In the genomic region with DNA sequence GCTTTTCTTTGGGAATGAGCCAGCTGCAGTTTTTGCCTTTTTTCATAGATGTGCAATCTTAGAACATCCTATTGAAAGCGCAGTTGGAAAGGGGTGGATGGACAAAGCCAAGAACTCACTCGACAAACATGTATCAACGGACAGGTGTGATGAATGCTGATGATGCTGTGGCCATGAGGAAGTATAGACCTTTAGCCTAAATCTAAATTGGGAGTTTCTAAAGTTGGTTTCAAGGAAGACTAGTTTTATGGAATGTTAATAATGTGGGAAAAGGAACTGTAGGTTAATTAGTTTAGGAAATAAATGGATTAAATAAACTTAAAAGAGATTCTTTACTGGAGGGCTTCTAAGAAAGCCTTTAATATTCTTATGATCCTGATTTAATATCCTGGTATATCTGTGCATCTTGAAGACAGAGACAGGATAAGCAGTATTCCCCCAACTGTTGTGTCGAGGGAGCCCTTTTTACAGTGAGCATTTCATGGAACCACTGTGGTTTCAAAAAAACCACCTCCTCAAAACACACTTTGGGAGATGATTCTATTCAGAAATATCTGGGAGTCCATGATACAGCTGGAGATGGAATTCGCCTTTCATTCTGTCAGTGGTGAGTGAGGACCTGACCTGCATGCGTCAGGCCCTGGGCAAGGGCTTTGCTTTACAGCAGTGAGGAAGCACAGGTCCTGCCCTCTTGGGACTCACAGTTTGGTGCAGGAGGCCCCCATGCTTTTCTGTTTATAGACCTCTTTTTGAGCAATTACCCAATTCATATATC, we compare ENCODE assay signal across 23 cellular contexts.
DNase-seq lines count a peak whose midpoint lies in the region; ATAC-seq and TF ChIP-seq lines count a peak whose summit lies in the region.
"Had no signal": no experiment of that assay in that cellular context is flagged by ENCODE, and none has a peak within 500 bp of the region (broad histone marks: within the 10 kb centered on the region; RNA-seq: fewer than 3 reads in every experiment).

No MANE protein-coding gene starts in this region.

- H3K4me2 ChIP-seq in trophoblast cell (ENCODE audit: low read length), result no peak overlapping the region
- H3K4me2 ChIP-seq: hepatocyte had no signal

- H3K14ac ChIP-seq in trophoblast cell (ENCODE audit: low read length), result no peak overlapping the region

- H3K9ac ChIP-seq in trophoblast cell (ENCODE audit: low read length), result no peak overlapping the region

- no peak overlapping the region for H3K23ac ChIP-seq in trophoblast cell (ENCODE audit: low read length)

- no peak overlapping the region for H3K4ac ChIP-seq in trophoblast cell (ENCODE audit: low read depth, low read length)

- no peaks in the 10 kb centered on the region for H3K79me2 ChIP-seq in trophoblast cell (ENCODE audit: control insufficient read depth, insufficient read depth, low read length, poor library complexity)

- CTCF ChIA-PET in RWPE1 (lab: Yijun Ruan, JAX), result no interaction called here

- no CpG with 5 or more reads among the region's 6 CpGs for WGBS in trophoblast cell (ENCODE audit: extremely low coverage, insufficient coverage, insufficient read length)

- H4K8ac ChIP-seq in trophoblast cell (ENCODE audit: low read depth, low read length), result no peak overlapping the region

- H3K18ac ChIP-seq in trophoblast cell (ENCODE audit: low read length), result no peak overlapping the region

- H3K27me3 ChIP-seq in trophoblast cell (ENCODE audit: insufficient read depth, low read length) (no peaks in the 10 kb centered on the region), vagina (no peaks in the 10 kb centered on the region)
- H3K27me3 ChIP-seq: hepatocyte, upper lobe of right lung had no signal

- H3K27ac ChIP-seq in RWPE1, result peak overlapping the region; percentile 47
- H3K27ac ChIP-seq in trophoblast cell (ENCODE audit: low read depth, low read length), result no peak overlapping the region
- H3K27ac ChIP-seq in vagina, result peak overlapping the region; percentile 30
- H3K27ac ChIP-seq: hepatocyte, upper lobe of right lung had no signal

- H3K9me3 ChIP-seq in trophoblast cell (ENCODE audit: insufficient read depth, low read depth, low read length) (no peaks in the 10 kb centered on the region), vagina (no peaks in the 10 kb centered on the region)
- H3K9me3 ChIP-seq: upper lobe of right lung had no signal

- H2BK120ac ChIP-seq in trophoblast cell (ENCODE audit: insufficient read depth, low read length, poor library complexity), result no peak overlapping the region

- H2BK5ac ChIP-seq in trophoblast cell (ENCODE audit: low read depth, low read length, poor library complexity), result no peak overlapping the region

- ATAC-seq in GM18511 (IDR thresholded peaks at IDR 0.05; ENCODE audit: unreplicated experiment) (no peak), HG03045 (IDR thresholded peaks at IDR 0.05; ENCODE audit: unreplicated experiment) (no peak)
- ATAC-seq: esophagus mucosa, PC-3, upper lobe of right lung had no signal

- POLR2A ChIA-PET in RWPE1 (lab: Yijun Ruan, JAX; ENCODE audit: low non-redundant PET), result no interaction called here

- H2AK5ac ChIP-seq in trophoblast cell (ENCODE audit: low read length), result no peak overlapping the region

- H3K4me3 ChIP-seq in choroid plexus epithelial cell (ENCODE audit: low read depth, low read length), result no peak overlapping the region
- H3K4me3 ChIP-seq in trophoblast cell (ENCODE audit: low read depth, low read length), result no peak overlapping the region
- no peak overlapping the region for H3K4me3 ChIP-seq in vagina
- H3K4me3 ChIP-seq: hepatocyte, upper lobe of right lung had no signal

- H3K4me1 ChIP-seq in trophoblast cell (ENCODE audit: control insufficient read depth in 1 of 2, insufficient read depth in 2 of 2, low read length in 2 of 2), result peaks cover 10 to 20% of the 10 kb centered on the region in 2 experiments
- H3K4me1 ChIP-seq in vagina, result peaks cover 48% of the 10 kb centered on the region

- H4K12ac ChIP-seq in trophoblast cell (ENCODE audit: low read depth, low read length), result no peak overlapping the region

- peak overlapping the region; percentile 12 for H4K91ac ChIP-seq in trophoblast cell (ENCODE audit: low read depth, low read length)

- no peak overlapping the region for H2BK12ac ChIP-seq in trophoblast cell (ENCODE audit: low read length)

- H2AFZ ChIP-seq in trophoblast cell (ENCODE audit: insufficient read depth, low read length, poor library complexity), result no peak overlapping the region
- H2AFZ ChIP-seq: hepatocyte had no signal

- no peak for TF ChIP-seq POLR2A in vagina (IDR thresholded peaks at IDR 0.05)

- no peak for TF ChIP-seq CTCF in RWPE1 (conservative IDR thresholded peaks at IDR 0.05; ENCODE audit: low read depth)
- TF ChIP-seq CTCF in choroid plexus epithelial cell (conservative IDR thresholded peaks at IDR 0.05; ENCODE audit: low read depth, low read length), result no peak
- TF ChIP-seq CTCF in vagina (IDR thresholded peaks at IDR 0.05), result no peak

- H3K79me1 ChIP-seq in trophoblast cell (ENCODE audit: low read length), result peaks cover 4% of the 10 kb centered on the region

- H3K36me3 ChIP-seq in trophoblast cell (ENCODE audit: control insufficient read depth in 1 of 2, insufficient read depth in 2 of 2, low read length in 2 of 2) (peaks cover 0 to 2% of the 10 kb centered on the region in 2 experiments), vagina (peaks cover 0 to 5% of the 10 kb centered on the region in 2 donors)
- H3K36me3 ChIP-seq: upper lobe of right lung had no signal

- no peak for DNase-seq in RWPE1 (ENCODE audit: low spot score)
- DNase-seq in choroid plexus epithelial cell (ENCODE audit: low read depth), result peak; percentile 46
- DNase-seq in trophoblast cell, result peak; percentile 53 to 71
- no peak for DNase-seq in vagina (ENCODE audit: extremely low spot score in 2 of 2)
- no peak for DNase-seq in foreskin melanocyte
- DNase-seq: activated CD4-positive, alpha-beta T cell treated with anti-CD3 and anti-CD28 coated beads, Interleukin-2, amount 10 ng/mL, durations not matched to agents 7 days and 5 days; activated T-cell treated with anti-CD3 and anti-CD28 coated beads, Interleukin-2, amount 50 U/mL, for 48 hours; CD4-positive, CD25-positive, alpha-beta regulatory T cell; foreskin fibroblast; GOT3; HFFc6; MV-4-11; NCI-H1436 treated with DMSO at 0.1 percent for 48 hours; NCI-H510A; PC-3; SHP77 treated with DMSO at 0.1 percent for 48 hours; stimulated activated CD4-positive, alpha-beta T cell treated with anti-CD3 and anti-CD28 coated beads, Interleukin-2, amount 100 ng/mL, for 24 hours; T1000; upper lobe of right lung had no signal

- intact Hi-C loops in vagina (cut with DNase I), result no loop called here

Comparison
In these comparisons a context has a peak if more than half of its experiments do, and no peak if none do; other contexts are left out.
1. DNase-seq: peak in choroid plexus epithelial cell (single experiment) and trophoblast cell (2 of 2); none in RWPE1 (single experiment), vagina (0 of 2) and foreskin melanocyte (single experiment).